1 cellular context compared by ENCODE assay signal in the genomic region with DNA sequence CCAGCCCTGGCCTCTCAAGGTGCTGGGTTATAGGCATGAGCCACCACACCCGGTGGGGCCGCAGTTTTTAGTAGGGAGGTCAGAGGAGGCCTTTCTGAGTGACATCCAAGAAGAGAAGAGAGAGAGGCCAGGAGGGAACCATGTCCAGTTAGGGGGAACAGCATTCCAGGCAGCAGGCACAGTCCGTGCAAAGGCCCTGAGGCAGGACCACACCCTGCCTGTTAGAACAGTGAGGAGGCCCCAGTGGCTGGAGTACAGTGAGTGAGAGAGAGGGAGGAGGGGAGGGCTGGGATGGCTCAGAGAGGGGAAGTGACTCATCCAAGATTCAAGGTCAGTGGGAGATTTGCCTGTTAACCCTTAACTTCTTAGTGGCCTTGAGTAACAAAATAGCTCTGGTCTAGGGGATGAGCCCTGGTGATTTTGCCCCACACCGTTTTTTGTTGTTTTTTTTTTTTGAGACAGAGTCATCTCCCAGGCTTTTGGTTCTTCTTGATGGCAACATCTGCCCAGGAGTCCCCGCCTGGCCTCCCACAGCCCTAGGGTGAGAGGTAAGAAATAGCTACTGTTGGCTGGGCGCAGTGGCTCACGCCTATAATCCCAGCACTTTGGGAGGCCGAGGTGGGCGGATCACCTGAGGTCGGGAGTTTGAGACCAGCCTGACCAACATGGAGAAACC.
TF ChIP-seq lines count a peak whose summit lies in the region.

No MANE protein-coding gene starts in this region.

TF ChIP-seq in K562, 482 proteins besides CTCF, POLR2A, EP300 and RAD21 (continued from another document):
- TF ChIP-seq PHB (CRISPR knock-in tag; IDR thresholded peaks at IDR 0.05) (no peak), ID3 (CRISPR knock-in tag; IDR thresholded peaks at IDR 0.05) (no peak), ID3 (tag; IDR thresholded peaks at IDR 0.05) (peak; percentile 38; the same call in 1 of the 2 replicates), TRIM24 (IDR thresholded peaks at IDR 0.05) (peak; percentile 67 to 85), ZNF408 (CRISPR knock-in tag; IDR thresholded peaks at IDR 0.05; ENCODE audit: low read depth) (no peak), NFATC3 (IDR thresholded peaks at IDR 0.05) (0 out of 2 replicates have a peak, but pooled peaks have one; percentile 50), PPARD (CRISPR knock-in tag; IDR thresholded peaks at IDR 0.05) (no peak), HMG20B (CRISPR knock-in tag; IDR thresholded peaks at IDR 0.05) (no peak), ZNF263 (CRISPR knock-in tag; IDR thresholded peaks at IDR 0.05; ENCODE audit: borderline replicate concordance) (peak; percentile 97), KAT7 (CRISPR knock-in tag; IDR thresholded peaks at IDR 0.05; ENCODE audit: borderline replicate concordance) (no peak), TFAM (CRISPR knock-in tag; conservative IDR thresholded peaks at IDR 0.05) (no peak), ZNF282 (CRISPR knock-in tag; IDR thresholded peaks at IDR 0.05) (no peak), ZNF644 (tag; IDR thresholded peaks at IDR 0.05; ENCODE audit: low read depth) (no peak), E2F3 (CRISPR knock-in tag; IDR thresholded peaks at IDR 0.05) (no peak), POLR2AphosphoS5 (IDR thresholded peaks at IDR 0.05; ENCODE audit: control insufficient read depth, insufficient read depth, low read depth, low read length) (peak; percentile 39; the same call in 1 of the 2 replicates), ARID3B (CRISPR knock-in tag; IDR thresholded peaks at IDR 0.05; ENCODE audit: borderline replicate concordance) (no peak), ZBTB11 (CRISPR knock-in tag; IDR thresholded peaks at IDR 0.05) (no peak), ZNF507 (tag; conservative IDR thresholded peaks at IDR 0.05) (no peak), ZNF639 (CRISPR knock-in tag; conservative IDR thresholded peaks at IDR 0.05 in 1 of 2, IDR thresholded peaks at IDR 0.05 in 1 of 2) (0 out of 4 replicates have a peak, but pooled peaks of 1 of the 2 experiments have one; percentile 35), NBN (IDR thresholded peaks at IDR 0.05; ENCODE audit: low read depth) (peak; percentile 92), HIVEP1 (CRISPR knock-in tag; IDR thresholded peaks at IDR 0.05) (no peak), SUPT5H (IDR thresholded peaks at IDR 0.05) (no peak), ZNF354B (CRISPR knock-in tag; IDR thresholded peaks at IDR 0.05) (no peak), SMARCC2 (IDR thresholded peaks at IDR 0.05; ENCODE audit: low read depth) (peak; percentile 87)
- TF ChIP-seq, protein P1, sequence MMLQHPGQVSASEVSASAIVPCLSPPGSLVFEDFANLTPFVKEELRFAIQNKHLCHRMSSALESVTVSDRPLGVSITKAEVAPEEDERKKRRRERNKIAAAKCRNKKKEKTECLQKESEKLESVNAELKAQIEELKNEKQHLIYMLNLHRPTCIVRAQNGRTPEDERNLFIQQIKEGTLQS (IDR thresholded peaks at IDR 0.05): peak; percentile 96
- TF ChIP-seq, protein P1 (CRISPR knock-in tag; conservative IDR thresholded peaks at IDR 0.05): peak; percentile 70
- TF ChIP-seq, protein P2, sequence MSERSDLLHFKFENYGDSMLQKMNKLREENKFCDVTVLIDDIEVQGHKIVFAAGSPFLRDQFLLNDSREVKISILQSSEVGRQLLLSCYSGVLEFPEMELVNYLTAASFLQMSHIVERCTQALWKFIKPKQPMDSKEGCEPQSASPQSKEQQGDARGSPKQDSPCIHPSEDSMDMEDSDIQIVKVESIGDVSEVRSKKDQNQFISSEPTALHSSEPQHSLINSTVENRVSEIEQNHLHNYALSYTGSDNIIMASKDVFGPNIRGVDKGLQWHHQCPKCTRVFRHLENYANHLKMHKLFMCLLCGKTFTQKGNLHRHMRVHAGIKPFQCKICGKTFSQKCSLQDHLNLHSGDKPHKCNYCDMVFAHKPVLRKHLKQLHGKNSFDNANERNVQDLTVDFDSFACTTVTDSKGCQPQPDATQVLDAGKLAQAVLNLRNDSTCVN (CRISPR knock-in tag; IDR thresholded peaks at IDR 0.05): no peak
TF ChIP-seq in K562: peak in this region for 130.
